Comparison of ENCODE assay signal across 16 cellular contexts in genomic region chr5:53067641-53068040, GRCh38.
"Had no signal": no experiment of that assay in that cellular context is flagged by ENCODE, and none has a peak within 500 bp of the region (broad histone marks: within the 10 kb centered on the region; RNA-seq: fewer than 3 reads in every experiment).

No MANE protein-coding gene starts in this region.

- H3K27ac ChIP-seq: gastroesophageal sphincter, left ventricle myocardium inferior, thoracic aorta had no signal

- H3K36me3 Mint-ChIP-seq: activated naive CD8-positive, alpha-beta T cell had no signal

- DNase-seq: activated effector memory CD4-positive, alpha-beta T cell treated with Interleukin-2 at 50 U/mL for 16 hours; activated T-cell treated with anti-CD3 and anti-CD28 coated beads, Interleukin-2, amount 50 U/mL, for 1 hour; anterior cingulate cortex; effector memory CD8-positive, alpha-beta T cell; left ventricle myocardium inferior; mesenchymal stem cell; nephron progenitor cell; stimulated activated CD4-positive, alpha-beta T cell treated with anti-CD3 and anti-CD28 coated beads, Interleukin-2, amount 100 ng/mL, for 48 hours; stimulated activated CD8-positive, alpha-beta memory T cell treated with anti-CD3 and anti-CD28 coated beads, Interleukin-4, amount 100 ng/mL, for 48 hours; stimulated activated naive CD8-positive, alpha-beta T cell treated with anti-CD3 and anti-CD28 coated beads, Interleukin-15, amount 100 ng/mL, for 72 hours had no signal

- H3K27ac Mint-ChIP-seq: activated naive CD8-positive, alpha-beta T cell; effector memory CD8-positive, alpha-beta T cell; nephron progenitor cell; stimulated activated naive CD8-positive, alpha-beta T cell treated with anti-CD3 and anti-CD28 coated beads, Interleukin-15, amount 100 ng/mL, for 72 hours; T-helper 1 cell treated with Interleukin-12 subunit alpha and Interleukin-12 subunit beta and Interleukin-4 antibody, amounts not matched to agents 30 μg/mL and 1 μg/mL, for 36 hours had no signal

- H3K4me3 Mint-ChIP-seq: activated naive CD8-positive, alpha-beta T cell; central memory CD8-positive, alpha-beta T cell; effector memory CD8-positive, alpha-beta T cell; nephron progenitor cell; stimulated activated naive CD8-positive, alpha-beta T cell treated with anti-CD3 and anti-CD28 coated beads, Interleukin-15, amount 100 ng/mL, for 72 hours; T-helper 1 cell treated with Interleukin-12 subunit alpha and Interleukin-12 subunit beta and Interleukin-4 antibody, amounts not matched to agents 30 μg/mL and 1 μg/mL, for 36 hours had no signal

- H3K9me3 ChIP-seq: gastroesophageal sphincter, left ventricle myocardium inferior, thoracic aorta had no signal

- ATAC-seq: effector memory CD8-positive, alpha-beta T cell; gastroesophageal sphincter; sciatic nerve; stimulated activated naive CD8-positive, alpha-beta T cell treated with anti-CD3 and anti-CD28 coated beads, Interleukin-15, amount 100 ng/mL, for 72 hours had no signal

- H3K4me1 ChIP-seq: gastroesophageal sphincter had no signal

- H3K27me3 ChIP-seq: gastroesophageal sphincter had no signal

- H3K4me3 ChIP-seq: gastroesophageal sphincter, left ventricle myocardium inferior, thoracic aorta had no signal

- H3K4me1 Mint-ChIP-seq: central memory CD8-positive, alpha-beta T cell; nephron progenitor cell had no signal

- H3K27me3 Mint-ChIP-seq: central memory CD8-positive, alpha-beta T cell had no signal

- H3K9me3 Mint-ChIP-seq: central memory CD8-positive, alpha-beta T cell; effector memory CD8-positive, alpha-beta T cell; nephron progenitor cell; stimulated activated naive CD8-positive, alpha-beta T cell treated with anti-CD3 and anti-CD28 coated beads, Interleukin-15, amount 100 ng/mL, for 72 hours; T-helper 1 cell treated with Interleukin-12 subunit alpha and Interleukin-12 subunit beta and Interleukin-4 antibody, amounts not matched to agents 30 μg/mL and 1 μg/mL, for 36 hours had no signal

- H3K36me3 ChIP-seq: left ventricle myocardium inferior, thoracic aorta had no signal
